In genomic region chr20:24949756-24950127, GRCh38 we compare ENCODE assay signal across 1 cellular context.
TF ChIP-seq lines count a peak whose summit lies in the region.

No MANE protein-coding gene starts in this region.

TF ChIP-seq in GM23338, 12 proteins besides CTCF, POLR2A, EP300 and RAD21 (continued from another document):
- TF ChIP-seq, protein P1, sequence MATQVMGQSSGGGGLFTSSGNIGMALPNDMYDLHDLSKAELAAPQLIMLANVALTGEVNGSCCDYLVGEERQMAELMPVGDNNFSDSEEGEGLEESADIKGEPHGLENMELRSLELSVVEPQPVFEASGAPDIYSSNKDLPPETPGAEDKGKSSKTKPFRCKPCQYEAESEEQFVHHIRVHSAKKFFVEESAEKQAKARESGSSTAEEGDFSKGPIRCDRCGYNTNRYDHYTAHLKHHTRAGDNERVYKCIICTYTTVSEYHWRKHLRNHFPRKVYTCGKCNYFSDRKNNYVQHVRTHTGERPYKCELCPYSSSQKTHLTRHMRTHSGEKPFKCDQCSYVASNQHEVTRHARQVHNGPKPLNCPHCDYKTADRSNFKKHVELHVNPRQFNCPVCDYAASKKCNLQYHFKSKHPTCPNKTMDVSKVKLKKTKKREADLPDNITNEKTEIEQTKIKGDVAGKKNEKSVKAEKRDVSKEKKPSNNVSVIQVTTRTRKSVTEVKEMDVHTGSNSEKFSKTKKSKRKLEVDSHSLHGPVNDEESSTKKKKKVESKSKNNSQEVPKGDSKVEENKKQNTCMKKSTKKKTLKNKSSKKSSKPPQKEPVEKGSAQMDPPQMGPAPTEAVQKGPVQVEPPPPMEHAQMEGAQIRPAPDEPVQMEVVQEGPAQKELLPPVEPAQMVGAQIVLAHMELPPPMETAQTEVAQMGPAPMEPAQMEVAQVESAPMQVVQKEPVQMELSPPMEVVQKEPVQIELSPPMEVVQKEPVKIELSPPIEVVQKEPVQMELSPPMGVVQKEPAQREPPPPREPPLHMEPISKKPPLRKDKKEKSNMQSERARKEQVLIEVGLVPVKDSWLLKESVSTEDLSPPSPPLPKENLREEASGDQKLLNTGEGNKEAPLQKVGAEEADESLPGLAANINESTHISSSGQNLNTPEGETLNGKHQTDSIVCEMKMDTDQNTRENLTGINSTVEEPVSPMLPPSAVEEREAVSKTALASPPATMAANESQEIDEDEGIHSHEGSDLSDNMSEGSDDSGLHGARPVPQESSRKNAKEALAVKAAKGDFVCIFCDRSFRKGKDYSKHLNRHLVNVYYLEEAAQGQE (IDR thresholded peaks at IDR 0.05; ENCODE audit: unreplicated experiment) = no peak
- no peak for TF ChIP-seq EZH2phosphoT487 (IDR thresholded peaks at IDR 0.05; ENCODE audit: unreplicated experiment)
- TF ChIP-seq STAT1 (IDR thresholded peaks at IDR 0.05; ENCODE audit: unreplicated experiment) = no peak
- no peak for TF ChIP-seq ETS1 (IDR thresholded peaks at IDR 0.05)
- TF ChIP-seq JUNB (IDR thresholded peaks at IDR 0.05; ENCODE audit: unreplicated experiment) = no peak
- no peak for TF ChIP-seq POLR2AphosphoS5 (IDR thresholded peaks at IDR 0.05; ENCODE audit: low read depth)
